28 cellular contexts compared by ENCODE assay signal in the genomic region with DNA sequence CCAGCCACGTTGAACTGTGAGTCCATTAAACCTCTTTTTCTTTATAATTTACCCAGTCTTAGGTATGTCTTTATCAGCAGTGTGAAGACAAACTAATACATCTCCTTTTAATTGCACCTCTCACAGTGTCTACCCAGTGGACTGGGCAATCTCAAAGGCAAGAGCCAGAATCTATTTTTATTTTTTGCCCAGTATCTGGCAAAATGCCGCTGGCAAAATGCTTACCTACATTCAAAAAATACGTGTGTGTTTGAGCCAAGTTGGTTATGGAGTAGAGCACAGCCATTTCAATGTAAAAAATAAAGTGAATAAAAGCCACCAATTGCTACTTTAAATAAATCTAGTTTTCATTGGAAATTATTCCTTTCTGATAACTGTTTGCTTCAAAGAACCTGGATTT.
"Had no signal": no experiment of that assay in that cellular context is flagged by ENCODE, and none has a peak within 500 bp of the region (broad histone marks: within the 10 kb centered on the region; RNA-seq: fewer than 3 reads in every experiment).

No MANE protein-coding gene starts in this region.

- H3K27me3 ChIP-seq: neutrophil, pancreas, right lobe of liver, sigmoid colon, spleen, suprapubic skin, thyroid gland, tibial nerve, upper lobe of left lung, vagina had no signal

- H3K4me3 ChIP-seq: pancreas, psoas muscle, right lobe of liver, sigmoid colon, spleen, suprapubic skin, thoracic aorta, thyroid gland, tibial nerve, upper lobe of left lung, vagina had no signal

- H3K27ac ChIP-seq: neutrophil, pancreas, psoas muscle, right lobe of liver, sigmoid colon, spleen, suprapubic skin, thoracic aorta, thyroid gland, tibial nerve, upper lobe of left lung, vagina had no signal

- H3K4me1 ChIP-seq: pancreas, psoas muscle, sigmoid colon, spleen, suprapubic skin, thyroid gland, tibial nerve, upper lobe of left lung, vagina had no signal

- H3K9me3 ChIP-seq: neutrophil, pancreas, psoas muscle, right lobe of liver, sigmoid colon, suprapubic skin, thoracic aorta, thyroid gland, tibial nerve, upper lobe of left lung, vagina had no signal

- H3K36me3 ChIP-seq: neutrophil, pancreas, right lobe of liver, sigmoid colon, spleen, suprapubic skin, thoracic aorta, thyroid gland, tibial nerve, upper lobe of left lung, vagina had no signal

- ATAC-seq: naive thymus-derived CD8-positive, alpha-beta T cell; natural killer cell treated with Interleukin-12 subunit alpha and Interleukin-12 subunit beta and Interleukin-15 and Interleukin-18, amount 100 ng/mL, for 72 hours; pancreas; psoas muscle; right cardiac atrium; stimulated activated memory B cell treated with anti-CD40 and anti-IgM and Interleukin-4, amounts not matched to agents 10 μg/mL and 1 μg/mL and 100 μg/mL, for 72 hours; stimulated activated naive CD8-positive, alpha-beta T cell treated with anti-CD3 and anti-CD28 coated beads, Interleukin-15, amount 100 ng/mL, for 72 hours; stimulated activated naive CD8-positive, alpha-beta T cell treated with anti-CD3 and anti-CD28 coated beads, Interleukin-15, Interleukin-2, amounts not matched to agents 100 U/mL and 50 U/mL, for 24 hours had no signal

- DNase-seq: naive thymus-derived CD8-positive, alpha-beta T cell; nephron progenitor cell; nucleus accumbens; pancreas; psoas muscle; right cardiac atrium; right lobe of liver; sigmoid colon; small intestine; spleen; stimulated activated CD4-positive, alpha-beta T cell treated with anti-CD3 and anti-CD28 coated beads, Interleukin-12 subunit alpha, Interleukin-12 subunit beta, amount 100 ng/mL, for 4 hours; stimulated activated CD4-positive, alpha-beta T cell treated with anti-CD3 and anti-CD28 coated beads, Interleukin-1b, Interleukin-23, amount 100 ng/mL, for 48 hours; stimulated activated CD4-positive, alpha-beta T cell treated with anti-CD3 and anti-CD28 coated beads, Interleukin-4, amount 100 ng/mL, for 1 hour; stimulated activated CD4-positive, alpha-beta T cell treated with anti-CD3 and anti-CD28 coated beads, Interleukin-4, amount 100 ng/mL, for 4 hours; stimulated activated CD8-positive, alpha-beta memory T cell treated with anti-CD3 and anti-CD28 coated beads, Interleukin-4, amount 100 ng/mL, for 48 hours; stimulated activated naive CD4-positive, alpha-beta T cell; stimulated activated naive CD8-positive, alpha-beta T cell treated with anti-CD3 and anti-CD28 coated beads, Interleukin-15, amount 100 ng/mL, for 72 hours; stimulated activated naive CD8-positive, alpha-beta T cell treated with anti-CD3 and anti-CD28 coated beads, Interleukin-15, Interleukin-2, amounts not matched to agents 100 U/mL and 50 U/mL, for 24 hours; thyroid gland; trophoblast cell; upper lobe of left lung had no signal
